Comparison of ENCODE assay signal across 2 cellular contexts in genomic region chr5:16528382-16528849, GRCh38.
TF ChIP-seq lines count a peak whose summit lies in the region.

No MANE protein-coding gene starts in this region.

TF ChIP-seq in HCT116, 20 proteins besides CTCF, POLR2A, EP300 and RAD21:
- TF ChIP-seq YY1 (IDR thresholded peaks at IDR 0.05; ENCODE audit: extremely low read depth, insufficient replicate concordance, low read depth, low read length) (no peak), CEBPB (IDR thresholded peaks at IDR 0.05; ENCODE audit: low read depth) (no peak), EGR1 (IDR thresholded peaks at IDR 0.05; ENCODE audit: low read depth) (no peak), ELF1 (IDR thresholded peaks at IDR 0.05; ENCODE audit: borderline replicate concordance, low read depth) (no peak), CBX3 (IDR thresholded peaks at IDR 0.05; ENCODE audit: low read depth) (no peak), TCF7L2 (IDR thresholded peaks at IDR 0.05; ENCODE audit: borderline replicate concordance, extremely low read depth, insufficient read depth, insufficient read length) (no peak), ATF3 (IDR thresholded peaks at IDR 0.05) (no peak), FOSL1 (IDR thresholded peaks at IDR 0.05; ENCODE audit: low read depth) (no peak), SIN3A (IDR thresholded peaks at IDR 0.05; ENCODE audit: low read depth) (no peak), SP1 (IDR thresholded peaks at IDR 0.05; ENCODE audit: low read depth) (no peak), ZBTB33 (IDR thresholded peaks at IDR 0.05; ENCODE audit: extremely low read depth, insufficient replicate concordance, low read length) (no peak), EZH2phosphoT487 (IDR thresholded peaks at IDR 0.05; ENCODE audit: borderline replicate concordance) (no peak), JUND (IDR thresholded peaks at IDR 0.05) (no peak), ZNF274 (IDR thresholded peaks at IDR 0.05; ENCODE audit: low read depth, low read length) (no peak)

TF ChIP-seq in K562, 482 proteins besides CTCF, POLR2A, EP300 and RAD21:
- TF ChIP-seq GTF2F1 (IDR thresholded peaks at IDR 0.05; ENCODE audit: low read depth, low read length) (peak; percentile 88; the same call in 1 of the 2 replicates), GTF2B (IDR thresholded peaks at IDR 0.05; ENCODE audit: extremely low read depth, insufficient read length) (peak; percentile 82), TBP (optimal IDR thresholded peaks at IDR 0.05; ENCODE audit: low read depth, low read length) (peak; percentile 96), GABPB2 (CRISPR knock-in tag; conservative IDR thresholded peaks at IDR 0.05) (0 out of 2 replicates have a peak, but pooled peaks have one; percentile 57), ZNF551 (CRISPR knock-in tag; IDR thresholded peaks at IDR 0.05) (no peak), ZNF436 (CRISPR knock-in tag; IDR thresholded peaks at IDR 0.05) (peak; percentile 81), ETV6 (IDR thresholded peaks at IDR 0.05; ENCODE audit: borderline replicate concordance in 1 of 2, low read depth in 2 of 2, low read length in 1 of 2) (no peak), ETV6 (CRISPR knock-in tag; IDR thresholded peaks at IDR 0.05; ENCODE audit: borderline replicate concordance) (no peak), CGGBP1 (CRISPR knock-in tag; IDR thresholded peaks at IDR 0.05) (peak; percentile 81; the same call in 1 of the 2 replicates), ZNF785 (CRISPR knock-in tag; IDR thresholded peaks at IDR 0.05) (no peak), KLF10 (CRISPR knock-in tag; IDR thresholded peaks at IDR 0.05) (0 out of 2 replicates have a peak, but pooled peaks have one; percentile 32), MCM2 (IDR thresholded peaks at IDR 0.05; ENCODE audit: low read depth) (no peak), THAP12 (CRISPR knock-in tag; IDR thresholded peaks at IDR 0.05) (0 out of 2 replicates have a peak, but pooled peaks have one; percentile 63), SNAPC5 (CRISPR knock-in tag; IDR thresholded peaks at IDR 0.05) (peak; percentile 66; the same call in 1 of the 2 replicates), POLR2AphosphoS5 (IDR thresholded peaks at IDR 0.05; ENCODE audit: control insufficient read depth, insufficient read depth, low read depth, low read length) (peak; percentile 93), NKRF (IDR thresholded peaks at IDR 0.05; ENCODE audit: borderline replicate concordance) (no peak), PML (IDR thresholded peaks at IDR 0.05; ENCODE audit: low read length) (peak; percentile 94), DLX4 (CRISPR knock-in tag; IDR thresholded peaks at IDR 0.05) (0 out of 2 replicates have a peak, but pooled peaks have one; percentile 45), SRSF7 (optimal IDR thresholded peaks at IDR 0.05; ENCODE audit: low read depth, low read length) (no peak), NONO (IDR thresholded peaks at IDR 0.05; ENCODE audit: low read depth in 2 of 2, low read length in 1 of 2) (peak in 1 of 2 experiments; percentile 37; a peak in 1 of 4 replicates), PHB (CRISPR knock-in tag; IDR thresholded peaks at IDR 0.05) (no peak), THRB (CRISPR knock-in tag; conservative IDR thresholded peaks at IDR 0.05) (peak; percentile 66; the same call in 1 of the 2 replicates), ZMIZ1 (IDR thresholded peaks at IDR 0.05; ENCODE audit: low read depth in 2 of 2, low read length in 2 of 2) (0 out of 4 replicates have a peak, but pooled peaks of 1 of the 2 experiments have one; percentile 50), CHCHD3 (CRISPR knock-in tag; IDR thresholded peaks at IDR 0.05) (peak; percentile 90; the same call in 1 of the 2 replicates), TAF9B (IDR thresholded peaks at IDR 0.05; ENCODE audit: partially characterized antibody) (peak; percentile 37), BCLAF1 (IDR thresholded peaks at IDR 0.05; ENCODE audit: borderline replicate concordance in 1 of 2, control insufficient read depth in 1 of 2, low read depth in 2 of 2, low read length in 1 of 2) (peak in 1 of 2 experiments; percentile 90; a peak in 2 of 4 replicates), POLR2G (IDR thresholded peaks at IDR 0.05; ENCODE audit: low read depth, low read length) (0 out of 2 replicates have a peak, but pooled peaks have one; percentile 26), ZNF253 (CRISPR knock-in tag; conservative IDR thresholded peaks at IDR 0.05) (peak; percentile 81; the same call in 1 of the 2 replicates), TEAD4 (IDR thresholded peaks at IDR 0.05; ENCODE audit: low read length) (peak; percentile 55; the same call in 1 of the 2 replicates), TEAD4 (CRISPR knock-in tag; IDR thresholded peaks at IDR 0.05; ENCODE audit: borderline replicate concordance) (no peak), ZNF830 (CRISPR knock-in tag; IDR thresholded peaks at IDR 0.05) (0 out of 2 replicates have a peak, but pooled peaks have one; percentile 21), ZNF57 (CRISPR knock-in tag; IDR thresholded peaks at IDR 0.05) (0 out of 2 replicates have a peak, but pooled peaks have one; percentile 53), MAZ (CRISPR knock-in tag; conservative IDR thresholded peaks at IDR 0.05 in 1 of 2, IDR thresholded peaks at IDR 0.05 in 1 of 2) (0 out of 4 replicates have a peak, but pooled peaks of 1 of the 2 experiments have one; percentile 40), GTF2A2 (tag; IDR thresholded peaks at IDR 0.05) (peak; percentile 85), HBP1 (CRISPR knock-in tag; IDR thresholded peaks at IDR 0.05) (peak; percentile 98)
